8 cellular contexts compared by ENCODE assay signal in the genomic region with DNA sequence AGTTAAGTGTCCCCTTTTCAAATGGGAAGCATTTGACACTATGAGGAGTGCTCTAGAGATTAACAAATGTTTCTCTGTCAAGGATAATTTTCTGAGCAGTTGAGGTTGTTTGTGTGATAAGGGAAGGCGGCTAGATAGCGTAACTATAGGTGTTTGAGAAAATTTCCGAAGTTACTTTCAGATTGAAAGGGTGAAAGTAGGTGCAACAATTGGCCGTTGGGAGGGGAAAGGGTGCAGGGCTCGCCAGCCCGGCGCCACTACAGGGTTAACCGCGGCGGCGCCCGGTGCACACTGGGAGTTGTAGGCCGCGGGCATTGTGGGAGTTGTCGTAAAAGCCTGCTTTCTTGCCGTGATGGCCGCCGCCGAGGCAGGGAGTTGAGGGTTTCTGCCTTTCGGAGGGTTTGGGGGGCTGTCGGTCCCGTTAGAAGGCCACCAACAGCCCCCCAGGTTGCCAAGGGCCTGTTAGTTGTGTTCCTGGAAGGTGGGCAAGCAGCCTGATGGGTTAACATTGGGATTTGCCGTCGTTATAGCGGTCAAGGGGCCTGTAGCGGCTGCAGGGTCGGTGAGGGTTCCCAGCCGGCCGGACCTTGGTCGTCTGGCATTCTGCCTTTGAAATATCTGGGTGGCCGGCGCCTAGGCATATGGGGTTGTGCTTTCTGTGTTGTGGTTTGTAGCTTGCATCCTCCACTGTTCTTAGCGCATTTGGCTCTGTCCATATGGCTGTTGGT. TPM values are rescaled to one million over a fixed set of nuclear protein-coding genes. Genes with fewer than 3 reads are reported as not detected.
DNase-seq lines count a peak whose midpoint lies in the region; TF ChIP-seq lines count a peak whose summit lies in the region.

No MANE protein-coding gene starts in this region.

- H2AFZ ChIP-seq in Loucy (ENCODE audit: low read length) = peak overlapping the region; percentile 88

- no peaks in the 10 kb centered on the region for H3K9me3 Mint-ChIP-seq in neural crest cell

- peak overlapping the region; percentile 79 to 86 (median 84) for H3K27ac ChIP-seq in stomach

- no peaks in the 10 kb centered on the region for H4K20me1 ChIP-seq in Loucy (ENCODE audit: insufficient read depth, low read length, poor library complexity, severe bottlenecking)

- TF ChIP-seq CTCF in Loucy (conservative IDR thresholded peaks at IDR 0.05; ENCODE audit: low read length) = no peak
- no peak for TF ChIP-seq CTCF in foreskin fibroblast (IDR thresholded peaks at IDR 0.05; ENCODE audit: low read depth, low read length)
- no peak for TF ChIP-seq CTCF in neural crest cell (conservative IDR thresholded peaks at IDR 0.05)
- TF ChIP-seq CTCF in stomach (IDR thresholded peaks at IDR 0.05) = no peak

- no peak for TF ChIP-seq POLR2A in stomach (IDR thresholded peaks at IDR 0.05)

- peaks cover 14% of the 10 kb centered on the region for H3K4me1 ChIP-seq in Loucy (ENCODE audit: insufficient read depth, low read length, poor library complexity, severe bottlenecking)
- peaks cover 5 to 30% (median 23%) of the 10 kb centered on the region in 4 donors for H3K4me1 ChIP-seq in stomach

- peak overlapping the region; percentile 99 for H3K27ac Mint-ChIP-seq in neural crest cell (ENCODE audit: unreplicated experiment)

- no peak for TF ChIP-seq EP300 in stomach (IDR thresholded peaks at IDR 0.05)

- H3K79me2 ChIP-seq in Loucy (ENCODE audit: insufficient read depth, low read length) = peaks cover 14% of the 10 kb centered on the region

- DNase-seq in G401 (ENCODE audit: low spot score) (peak; percentile 86), H7 (peak; percentile 87), SHP77 (lab: John Stamatoyannopoulos, UW) (peak; percentile 79 to 92), activated gamma-delta T cell treated with Interleukin-2 at 50 U/mL for 16 hours (peak; percentile 79), foreskin fibroblast (peak; percentile 79 to 93), neural crest cell (ENCODE audit: low read depth, low spot score) (peak; percentile 77), stomach (peak; percentile 90)

- H3K9ac ChIP-seq in Loucy (ENCODE audit: low read depth, low read length, poor library complexity, severe bottlenecking) = peak overlapping the region; percentile 94

- H3K27me3 Mint-ChIP-seq in neural crest cell (ENCODE audit: low read depth) = peaks cover 24% of the 10 kb centered on the region

- WGBS in stomach, 5 donors = 0 to 1% (median 0%) methylated on average over 30 to 33 of the region's 33 CpGs

- H3K4me1 Mint-ChIP-seq in neural crest cell = peaks cover 24% of the 10 kb centered on the region

- H3K4me3 ChIP-seq in H7 (ENCODE audit: insufficient read depth, low read depth, low read length) (peak overlapping the region; percentile 77), Loucy (ENCODE audit: low read length, poor library complexity, severe bottlenecking) (peak overlapping the region; percentile 97), foreskin fibroblast (ENCODE audit: low read depth in 1 of 2, low read length in 2 of 2) (peak overlapping the region; percentile 65 to 98), stomach (peak overlapping the region; percentile 81 to 93 (median 90))

- peak overlapping the region; percentile 94 for H3K4me2 ChIP-seq in Loucy (ENCODE audit: low read depth, low read length, poor library complexity, severe bottlenecking)

- no peaks in the 10 kb centered on the region for H3F3A ChIP-seq in Loucy (ENCODE audit: low read depth)

- in situ Hi-C loops in G401 (cut with HindIII; ENCODE audit: low sequenced_read_pairs) = no loop called here

- intact Hi-C loops in stomach (cut with DNase I; ENCODE audit: low total_unique reads) = no loop called here

- H3K36me3 ChIP-seq in H7 (replicated peaks; ENCODE audit: control insufficient read depth, insufficient read depth, low read length) (no peaks in the 10 kb centered on the region), Loucy (ENCODE audit: insufficient read depth, low read length) (no peaks in the 10 kb centered on the region), stomach (no peaks in the 10 kb centered on the region)

- H3K36me3 Mint-ChIP-seq in neural crest cell (ENCODE audit: low read depth) = no peaks in the 10 kb centered on the region

- peak overlapping the region; percentile 83 for H3K4me3 Mint-ChIP-seq in neural crest cell

- no peaks in the 10 kb centered on the region for H3K9me2 ChIP-seq in Loucy (replicated peaks; ENCODE audit: low read depth, low read length)

- H3K27me3 ChIP-seq in H7 (ENCODE audit: control insufficient read depth, insufficient read depth, low read length) (peaks cover 6% of the 10 kb centered on the region; the same call in 1 of the 2 replicates), Loucy (ENCODE audit: insufficient read depth, low read length, poor library complexity, severe bottlenecking) (peaks cover 37% of the 10 kb centered on the region), stomach (peaks cover 0 to 25% (median 9%) of the 10 kb centered on the region in 3 donors)

- no peaks in the 10 kb centered on the region for H3K9me3 ChIP-seq in Loucy (ENCODE audit: insufficient read depth, low read depth, low read length)
- no peaks in the 10 kb centered on the region for H3K9me3 ChIP-seq in stomach

RNA-seq across cellular contexts. Expression of a gene that starts 36.5 kb away (rescaled TPM):
- total RNA-seq in G401 (2014; rRNA removed; shearing (Covaris generic)) = 46.9 and 54.0 TPM in 2 replicates
- total RNA-seq in H7 (2014; rRNA removed; shearing (Covaris generic)) = 72.1 and 87.6 TPM in 2 replicates
- total RNA-seq in neural crest cell (111 and 116 TPM in 2 replicates), stomach (100 to 1,000 TPM in 2 of 5 donors, 10 to 100 TPM in 3; 31.0 to 169 (median 71.8) TPM)
- polyA plus RNA-seq in stomach = 10 to 100 TPM; 25.8 to 33.3 (median 29.2) TPM

Comparison
In these comparisons a context has a peak if more than half of its experiments do, and no peak if none do; other contexts are left out.
1. Peak in every context shown above with its lines: DNase-seq, H3K4me3 ChIP-seq and H3K27ac ChIP-seq.